Comparison of ENCODE assay signal across 16 cellular contexts in the genomic region with DNA sequence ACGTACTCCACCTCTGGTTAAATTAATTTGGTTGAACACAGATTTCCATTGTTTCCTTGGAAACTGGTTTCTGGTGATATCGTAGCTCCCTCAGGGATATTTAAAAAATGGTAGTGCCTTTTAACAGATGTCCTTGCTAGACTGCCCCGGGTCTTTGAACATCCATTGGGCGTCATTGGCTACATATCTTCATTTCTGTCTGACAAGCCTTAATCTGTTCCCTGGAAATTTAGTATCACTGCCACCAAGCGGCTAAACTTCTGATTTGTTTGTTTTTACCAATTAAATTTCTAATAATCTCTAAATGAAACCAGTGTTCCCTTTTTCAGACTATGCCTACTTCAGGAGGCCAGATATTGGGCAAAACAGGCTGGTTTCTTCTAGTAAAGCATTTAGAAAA.
DNase-seq lines count a peak whose midpoint lies in the region; ATAC-seq and TF ChIP-seq lines count a peak whose summit lies in the region.
"Had no signal": no experiment of that assay in that cellular context is flagged by ENCODE, and none has a peak within 500 bp of the region (broad histone marks: within the 10 kb centered on the region; RNA-seq: fewer than 3 reads in every experiment).

No MANE protein-coding gene starts in this region.

- DNase-seq in AG08395 (ENCODE audit: low spot score): peak; percentile 44
- DNase-seq in GM23338 (ENCODE audit: low spot score): no peak
- no peak for DNase-seq in RWPE2 (ENCODE audit: low spot score)
- peak; percentile 60 for DNase-seq in globus pallidus (ENCODE audit: low spot score)
- no peak for DNase-seq in Peyer's patch
- DNase-seq in endodermal cell: no peak
- DNase-seq in effector CD4-positive, alpha-beta T cell: no peak
- DNase-seq in psoas muscle: no peak
- DNase-seq: activated CD8-positive, alpha-beta T cell treated with anti-CD3 and anti-CD28 coated beads, Interleukin-2, amount 10 ng/mL, durations not matched to agents 7 days and 5 days; effector memory CD4-positive, alpha-beta T cell; Kasumi-1; naive thymus-derived CD4-positive, alpha-beta T cell; PC-9; right cardiac atrium; stimulated activated CD4-positive, alpha-beta T cell treated with anti-CD3 and anti-CD28 coated beads, Interleukin-4, amount 100 ng/mL, for 24 hours had no signal

- peak; percentile 9 to 15; a peak in 3 of 4 replicates for TF ChIP-seq CTCF in GM23338 (conservative IDR thresholded peaks at IDR 0.05; ENCODE audit: low read depth in 2 of 2)
- peak; percentile 51 for TF ChIP-seq CTCF in RWPE2 (IDR thresholded peaks at IDR 0.05; ENCODE audit: poor library complexity, severe bottlenecking)
- TF ChIP-seq CTCF in Peyer's patch (IDR thresholded peaks at IDR 0.05): no peak
- TF ChIP-seq CTCF in endodermal cell (conservative IDR thresholded peaks at IDR 0.05): no peak
- TF ChIP-seq CTCF in psoas muscle (IDR thresholded peaks at IDR 0.05): no peak

- H3K9ac ChIP-seq in endodermal cell (ENCODE audit: extremely low read depth, low read length, poor library complexity, severe bottlenecking): no peak overlapping the region

- no peaks in the 10 kb centered on the region for H3K9me2 ChIP-seq in GM23338 (ENCODE audit: insufficient read depth)

- no peak overlapping the region for H3K27ac ChIP-seq in GM23338 (ENCODE audit: low read depth)
- H3K27ac ChIP-seq in RWPE2 (ENCODE audit: poor library complexity, severe bottlenecking): no peak overlapping the region
- H3K27ac ChIP-seq in Peyer's patch: no peak overlapping the region
- H3K27ac ChIP-seq in endodermal cell (ENCODE audit: low read depth, low read length): no peak overlapping the region
- no peak overlapping the region for H3K27ac ChIP-seq in psoas muscle
- H3K27ac ChIP-seq: PC-9 had no signal

- WGBS in endodermal cell (ENCODE audit: insufficient coverage in 1 of 2, insufficient read length in 1 of 2), 2 experiments: 95 to 97% methylated on average over 2 to 5 of the region's 5 CpGs
- 38 to 44% (median 41%) methylated on average over 5 of the region's 5 CpGs for WGBS in psoas muscle, 3 donors

- H3K4me3 ChIP-seq in GM23338 (no peak overlapping the region), RWPE2 (ENCODE audit: severe bottlenecking) (no peak overlapping the region), Peyer's patch (no peak overlapping the region), endodermal cell (ENCODE audit: low read length) (no peak overlapping the region), psoas muscle (no peak overlapping the region)
- H3K4me3 ChIP-seq: PC-9 had no signal

- no peaks in the 10 kb centered on the region; the same call in 1 of the 2 replicates for H4K20me1 ChIP-seq in GM23338 (replicated peaks; ENCODE audit: insufficient read depth)

- H3K36me3 Mint-ChIP-seq in GM23338 (ENCODE audit: low read depth) (no peaks in the 10 kb centered on the region), endodermal cell (ENCODE audit: low read depth) (peaks cover 9% of the 10 kb centered on the region)

- peaks cover 2% of the 10 kb centered on the region for H3K27me3 Mint-ChIP-seq in GM23338 (ENCODE audit: insufficient read depth, low read depth, poor library complexity)
- no peaks in the 10 kb centered on the region for H3K27me3 Mint-ChIP-seq in endodermal cell (ENCODE audit: insufficient read depth)
- H3K27me3 Mint-ChIP-seq: naive thymus-derived CD4-positive, alpha-beta T cell; stimulated activated memory B cell treated with anti-CD40 and anti-IgM and Interleukin-4, amounts not matched to agents 10 μg/mL and 1 μg/mL and 100 μg/mL, for 72 hours had no signal

- H3K36me3 ChIP-seq in GM23338 (ENCODE audit: insufficient read depth): no peaks in the 10 kb centered on the region
- H3K36me3 ChIP-seq in RWPE2 (ENCODE audit: low read depth): 0 out of 2 replicates have a peak, but pooled peaks cover 4% of the 10 kb centered on the region
- peaks cover 0 to 4% (median 0%) of the 10 kb centered on the region in 3 donors for H3K36me3 ChIP-seq in Peyer's patch
- peaks cover 5% of the 10 kb centered on the region for H3K36me3 ChIP-seq in endodermal cell (ENCODE audit: control insufficient read depth, insufficient read depth, low read length)
- H3K36me3 ChIP-seq in psoas muscle (ENCODE audit: insufficient read depth in 1 of 2, low read depth in 1 of 2): peaks cover 0 to 9% of the 10 kb centered on the region in 2 donors

- H3K9me3 Mint-ChIP-seq in GM23338 (no peaks in the 10 kb centered on the region), endodermal cell (no peaks in the 10 kb centered on the region)
- H3K9me3 Mint-ChIP-seq: naive thymus-derived CD4-positive, alpha-beta T cell; stimulated activated memory B cell treated with anti-CD40 and anti-IgM and Interleukin-4, amounts not matched to agents 10 μg/mL and 1 μg/mL and 100 μg/mL, for 72 hours had no signal

- no peaks in the 10 kb centered on the region for H3K79me2 ChIP-seq in GM23338 (replicated peaks; ENCODE audit: insufficient read depth)

- H3K4me1 Mint-ChIP-seq in GM23338: peaks cover 15% of the 10 kb centered on the region
- H3K4me1 Mint-ChIP-seq in endodermal cell: peaks cover 4% of the 10 kb centered on the region

- ATAC-seq in GM23338 (no peak), RWPE2 (ENCODE audit: low read depth) (no peak), psoas muscle (no peak)
- ATAC-seq: activated CD8-positive, alpha-beta T cell treated with anti-CD3 and anti-CD28 coated beads, Interleukin-2, amount 10 ng/mL, durations not matched to agents 7 days and 5 days; naive thymus-derived CD4-positive, alpha-beta T cell; stimulated activated memory B cell treated with anti-CD40 and anti-IgM and Interleukin-4, amounts not matched to agents 10 μg/mL and 1 μg/mL and 100 μg/mL, for 72 hours had no signal

- H3F3A ChIP-seq in GM23338 (replicated peaks; ENCODE audit: low read depth): no peaks in the 10 kb centered on the region

- TF ChIP-seq POLR2A in Peyer's patch (IDR thresholded peaks at IDR 0.05): no peak

- H3K4me2 ChIP-seq in GM23338: no peak overlapping the region
- H3K4me2 ChIP-seq: PC-9 had no signal

- H3K4me3 Mint-ChIP-seq in GM23338 (no peak overlapping the region), endodermal cell (no peak overlapping the region)
- H3K4me3 Mint-ChIP-seq: activated CD8-positive, alpha-beta T cell treated with anti-CD3 and anti-CD28 coated beads, Interleukin-2, amount 10 ng/mL, durations not matched to agents 7 days and 5 days; naive thymus-derived CD4-positive, alpha-beta T cell; stimulated activated memory B cell treated with anti-CD40 and anti-IgM and Interleukin-4, amounts not matched to agents 10 μg/mL and 1 μg/mL and 100 μg/mL, for 72 hours had no signal

- H2AFZ ChIP-seq in GM23338: no peak overlapping the region
- H2AFZ ChIP-seq: PC-9 had no signal

- H3K9me3 ChIP-seq in RWPE2 (ENCODE audit: severe bottlenecking) (no peaks in the 10 kb centered on the region), Peyer's patch (no peaks in the 10 kb centered on the region), endodermal cell (ENCODE audit: control insufficient read depth, low read length) (no peaks in the 10 kb centered on the region), psoas muscle (no peaks in the 10 kb centered on the region)

- intact Hi-C loops in psoas muscle (cut with DNase I): no loop called here

- H3K27me3 ChIP-seq in GM23338 (ENCODE audit: insufficient read depth): no peaks in the 10 kb centered on the region
- H3K27me3 ChIP-seq in RWPE2 (ENCODE audit: insufficient read depth, poor library complexity, severe bottlenecking): no peaks in the 10 kb centered on the region
- no peaks in the 10 kb centered on the region for H3K27me3 ChIP-seq in Peyer's patch
- H3K27me3 ChIP-seq in endodermal cell (ENCODE audit: control insufficient read depth, insufficient read depth, low read length, poor library complexity, severe bottlenecking): no peaks in the 10 kb centered on the region
- no peaks in the 10 kb centered on the region for H3K27me3 ChIP-seq in psoas muscle (ENCODE audit: insufficient read depth in 3 of 3, low read length in 2 of 3)

- H3K4me1 ChIP-seq in GM23338 (ENCODE audit: insufficient read depth) (no peaks in the 10 kb centered on the region; the same call in 1 of the 2 replicates), RWPE2 (ENCODE audit: insufficient read depth, poor library complexity, severe bottlenecking) (no peaks in the 10 kb centered on the region), Peyer's patch (no peaks in the 10 kb centered on the region), endodermal cell (ENCODE audit: control insufficient read depth, insufficient read depth, low read length) (no peaks in the 10 kb centered on the region), psoas muscle (peaks cover 29% of the 10 kb centered on the region)

- no peak overlapping the region for H3K27ac Mint-ChIP-seq in GM23338
- no peak overlapping the region for H3K27ac Mint-ChIP-seq in endodermal cell
- H3K27ac Mint-ChIP-seq: activated CD8-positive, alpha-beta T cell treated with anti-CD3 and anti-CD28 coated beads, Interleukin-2, amount 10 ng/mL, durations not matched to agents 7 days and 5 days; naive thymus-derived CD4-positive, alpha-beta T cell; stimulated activated memory B cell treated with anti-CD40 and anti-IgM and Interleukin-4, amounts not matched to agents 10 μg/mL and 1 μg/mL and 100 μg/mL, for 72 hours had no signal

TF ChIP-seq in GM23338, 12 proteins besides CTCF, POLR2A, EP300 and RAD21 (continues in another document):
- no peak for TF ChIP-seq POLR2AphosphoS5 (IDR thresholded peaks at IDR 0.05; ENCODE audit: low read depth)

Comparison
In these comparisons a context has a peak if more than half of its experiments do, and no peak if none do; other contexts are left out.
1. DNase-seq: peak in AG08395 (single experiment) and globus pallidus (single experiment); none in GM23338 (single experiment), RWPE2 (single experiment), Peyer's patch (0 of 3), endodermal cell (single experiment), effector CD4-positive, alpha-beta T cell (single experiment) and psoas muscle (0 of 2).
2. CTCF ChIP-seq: peak in GM23338 (2 of 2) and RWPE2 (single experiment); none in Peyer's patch (0 of 6), endodermal cell (single experiment) and psoas muscle (single experiment).